1 cellular context compared by ENCODE assay signal in genomic region chr6:13561624-13562267, GRCh38.
TF ChIP-seq lines count a peak whose summit lies in the region.

No MANE protein-coding gene starts in this region.

TF ChIP-seq in HepG2, 621 proteins besides CTCF, POLR2A, EP300 and RAD21 (continued from another document):
- TF ChIP-seq, protein P1, sequence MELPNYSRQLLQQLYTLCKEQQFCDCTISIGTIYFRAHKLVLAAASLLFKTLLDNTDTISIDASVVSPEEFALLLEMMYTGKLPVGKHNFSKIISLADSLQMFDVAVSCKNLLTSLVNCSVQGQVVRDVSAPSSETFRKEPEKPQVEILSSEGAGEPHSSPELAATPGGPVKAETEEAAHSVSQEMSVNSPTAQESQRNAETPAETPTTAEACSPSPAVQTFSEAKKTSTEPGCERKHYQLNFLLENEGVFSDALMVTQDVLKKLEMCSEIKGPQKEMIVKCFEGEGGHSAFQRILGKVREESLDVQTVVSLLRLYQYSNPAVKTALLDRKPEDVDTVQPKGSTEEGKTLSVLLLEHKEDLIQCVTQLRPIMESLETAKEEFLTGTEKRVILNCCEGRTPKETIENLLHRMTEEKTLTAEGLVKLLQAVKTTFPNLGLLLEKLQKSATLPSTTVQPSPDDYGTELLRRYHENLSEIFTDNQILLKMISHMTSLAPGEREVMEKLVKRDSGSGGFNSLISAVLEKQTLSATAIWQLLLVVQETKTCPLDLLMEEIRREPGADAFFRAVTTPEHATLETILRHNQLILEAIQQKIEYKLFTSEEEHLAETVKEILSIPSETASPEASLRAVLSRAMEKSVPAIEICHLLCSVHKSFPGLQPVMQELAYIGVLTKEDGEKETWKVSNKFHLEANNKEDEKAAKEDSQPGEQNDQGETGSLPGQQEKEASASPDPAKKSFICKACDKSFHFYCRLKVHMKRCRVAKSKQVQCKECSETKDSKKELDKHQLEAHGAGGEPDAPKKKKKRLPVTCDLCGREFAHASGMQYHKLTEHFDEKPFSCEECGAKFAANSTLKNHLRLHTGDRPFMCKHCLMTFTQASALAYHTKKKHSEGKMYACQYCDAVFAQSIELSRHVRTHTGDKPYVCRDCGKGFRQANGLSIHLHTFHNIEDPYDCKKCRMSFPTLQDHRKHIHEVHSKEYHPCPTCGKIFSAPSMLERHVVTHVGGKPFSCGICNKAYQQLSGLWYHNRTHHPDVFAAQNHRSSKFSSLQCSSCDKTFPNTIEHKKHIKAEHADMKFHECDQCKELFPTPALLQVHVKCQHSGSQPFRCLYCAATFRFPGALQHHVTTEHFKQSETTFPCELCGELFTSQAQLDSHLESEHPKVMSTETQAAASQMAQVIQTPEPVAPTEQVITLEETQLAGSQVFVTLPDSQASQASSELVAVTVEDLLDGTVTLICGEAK (IDR thresholded peaks at IDR 0.05) = no peak
- TF ChIP-seq, protein P1 (CRISPR knock-in tag; IDR thresholded peaks at IDR 0.05) = no peak
- TF ChIP-seq CREB1 (IDR thresholded peaks at IDR 0.05) (peak; percentile 73; the same call in 1 of the 2 replicates), CREB1 (CRISPR knock-in tag; IDR thresholded peaks at IDR 0.05) (peak; percentile 50; the same call in 1 of the 2 replicates), NR2F1 (CRISPR knock-in tag; IDR thresholded peaks at IDR 0.05) (peak; percentile 88 to 96), GABPB1 (CRISPR knock-in tag; IDR thresholded peaks at IDR 0.05) (peak; percentile 15; the same call in 1 of the 2 replicates), NRL (CRISPR knock-in tag; IDR thresholded peaks at IDR 0.05; ENCODE audit: borderline replicate concordance) (no peak), HDAC2 (CRISPR knock-in tag; IDR thresholded peaks at IDR 0.05) (peak; percentile 33), U2AF1 (optimal IDR thresholded peaks at IDR 0.05; ENCODE audit: low read depth, low read length) (no peak), ZNF646 (CRISPR knock-in tag; IDR thresholded peaks at IDR 0.05) (no peak), SP5 (CRISPR knock-in tag; IDR thresholded peaks at IDR 0.05; ENCODE audit: borderline replicate concordance, low read depth) (no peak), ZSCAN22 (CRISPR knock-in tag; IDR thresholded peaks at IDR 0.05) (no peak), ZNF180 (CRISPR knock-in tag; IDR thresholded peaks at IDR 0.05; ENCODE audit: borderline replicate concordance, low read depth) (no peak), SOX13 (IDR thresholded peaks at IDR 0.05) (no peak), SOX13 (CRISPR knock-in tag; conservative IDR thresholded peaks at IDR 0.05 in 1 of 2, IDR thresholded peaks at IDR 0.05 in 1 of 2) (peak in 1 of 2 experiments; percentile 49; a peak in 2 of 4 replicates), ZMAT3 (CRISPR knock-in tag; conservative IDR thresholded peaks at IDR 0.05) (no peak), AHR (CRISPR knock-in tag; IDR thresholded peaks at IDR 0.05) (no peak), HDAC6 (IDR thresholded peaks at IDR 0.05; ENCODE audit: low read depth, low read length) (no peak), HDAC1 (CRISPR knock-in tag; IDR thresholded peaks at IDR 0.05) (no peak), ZNF331 (CRISPR knock-in tag; IDR thresholded peaks at IDR 0.05) (peak; percentile 49; the same call in 1 of the 2 replicates), MXD4 (CRISPR knock-in tag; IDR thresholded peaks at IDR 0.05) (peak; percentile 44; the same call in 1 of the 2 replicates), KLF11 (CRISPR knock-in tag; IDR thresholded peaks at IDR 0.05) (0 out of 2 replicates have a peak, but pooled peaks have one; percentile 34), TEAD2 (CRISPR knock-in tag; IDR thresholded peaks at IDR 0.05) (no peak), PHF21A (CRISPR knock-in tag; IDR thresholded peaks at IDR 0.05) (peak; percentile 54; the same call in 1 of the 2 replicates), HNF4G (IDR thresholded peaks at IDR 0.05; ENCODE audit: borderline replicate concordance, low read depth, low read length) (peak; percentile 65; the same call in 1 of the 2 replicates), HNF4G (CRISPR knock-in tag; IDR thresholded peaks at IDR 0.05; ENCODE audit: borderline replicate concordance, low read depth) (no peak), KAT2B (IDR thresholded peaks at IDR 0.05; ENCODE audit: borderline replicate concordance, low read depth, low read length) (no peak), CC2D1A (CRISPR knock-in tag; IDR thresholded peaks at IDR 0.05) (no peak), ATF7 (IDR thresholded peaks at IDR 0.05) (peak; percentile 29; the same call in 1 of the 2 replicates), ATF7 (CRISPR knock-in tag; IDR thresholded peaks at IDR 0.05) (no peak), ERF (CRISPR knock-in tag; IDR thresholded peaks at IDR 0.05) (0 out of 2 replicates have a peak, but pooled peaks have one; percentile 39), ZNF556 (CRISPR knock-in tag; IDR thresholded peaks at IDR 0.05; ENCODE audit: borderline replicate concordance) (0 out of 2 replicates have a peak, but pooled peaks have one; percentile 17), ZNF205 (CRISPR knock-in tag; IDR thresholded peaks at IDR 0.05) (0 out of 2 replicates have a peak, but pooled peaks have one; percentile 69), NCOA2 (CRISPR knock-in tag; IDR thresholded peaks at IDR 0.05) (0 out of 2 replicates have a peak, but pooled peaks have one; percentile 30)
- TF ChIP-seq, protein P2, sequence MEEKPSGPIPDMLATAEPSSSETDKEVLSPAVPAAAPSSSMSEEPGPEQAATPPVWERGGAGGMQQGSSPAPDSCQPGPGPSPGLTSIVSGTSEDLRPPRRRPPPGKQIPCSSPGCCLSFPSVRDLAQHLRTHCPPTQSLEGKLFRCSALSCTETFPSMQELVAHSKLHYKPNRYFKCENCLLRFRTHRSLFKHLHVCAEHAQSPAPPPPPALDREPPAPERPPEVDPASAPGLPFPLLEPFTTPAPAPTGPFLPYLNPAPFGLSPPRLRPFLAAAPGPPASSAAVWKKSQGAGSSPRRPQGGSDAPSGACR (CRISPR knock-in tag; IDR thresholded peaks at IDR 0.05) = no peak
- TF ChIP-seq, protein P3, sequence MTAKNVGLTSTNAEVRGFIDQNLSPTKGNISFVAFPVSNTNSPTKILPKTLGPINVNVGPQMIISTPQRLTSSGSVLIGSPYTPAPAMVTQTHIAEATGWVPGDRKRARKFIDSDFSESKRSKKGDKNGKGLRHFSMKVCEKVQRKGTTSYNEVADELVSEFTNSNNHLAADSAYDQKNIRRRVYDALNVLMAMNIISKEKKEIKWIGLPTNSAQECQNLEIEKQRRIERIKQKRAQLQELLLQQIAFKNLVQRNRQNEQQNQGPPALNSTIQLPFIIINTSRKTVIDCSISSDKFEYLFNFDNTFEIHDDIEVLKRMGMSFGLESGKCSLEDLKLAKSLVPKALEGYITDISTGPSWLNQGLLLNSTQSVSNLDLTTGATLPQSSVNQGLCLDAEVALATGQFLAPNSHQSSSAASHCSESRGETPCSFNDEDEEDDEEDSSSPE (CRISPR knock-in tag; IDR thresholded peaks at IDR 0.05) = peak; percentile 50; the same call in 1 of the 2 replicates
- TF ChIP-seq, protein P4, sequence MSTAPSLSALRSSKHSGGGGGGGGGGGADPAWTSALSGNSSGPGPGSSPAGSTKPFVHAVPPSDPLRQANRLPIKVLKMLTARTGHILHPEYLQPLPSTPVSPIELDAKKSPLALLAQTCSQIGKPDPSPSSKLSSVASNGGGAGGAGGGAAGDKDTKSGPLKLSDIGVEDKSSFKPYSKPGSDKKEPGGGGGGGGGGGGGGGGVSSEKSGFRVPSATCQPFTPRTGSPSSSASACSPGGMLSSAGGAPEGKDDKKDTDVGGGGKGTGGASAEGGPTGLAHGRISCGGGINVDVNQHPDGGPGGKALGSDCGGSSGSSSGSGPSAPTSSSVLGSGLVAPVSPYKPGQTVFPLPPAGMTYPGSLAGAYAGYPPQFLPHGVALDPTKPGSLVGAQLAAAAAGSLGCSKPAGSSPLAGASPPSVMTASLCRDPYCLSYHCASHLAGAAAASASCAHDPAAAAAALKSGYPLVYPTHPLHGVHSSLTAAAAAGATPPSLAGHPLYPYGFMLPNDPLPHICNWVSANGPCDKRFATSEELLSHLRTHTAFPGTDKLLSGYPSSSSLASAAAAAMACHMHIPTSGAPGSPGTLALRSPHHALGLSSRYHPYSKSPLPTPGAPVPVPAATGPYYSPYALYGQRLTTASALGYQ (CRISPR knock-in tag; IDR thresholded peaks at IDR 0.05) = no peak
- TF ChIP-seq, protein P5, sequence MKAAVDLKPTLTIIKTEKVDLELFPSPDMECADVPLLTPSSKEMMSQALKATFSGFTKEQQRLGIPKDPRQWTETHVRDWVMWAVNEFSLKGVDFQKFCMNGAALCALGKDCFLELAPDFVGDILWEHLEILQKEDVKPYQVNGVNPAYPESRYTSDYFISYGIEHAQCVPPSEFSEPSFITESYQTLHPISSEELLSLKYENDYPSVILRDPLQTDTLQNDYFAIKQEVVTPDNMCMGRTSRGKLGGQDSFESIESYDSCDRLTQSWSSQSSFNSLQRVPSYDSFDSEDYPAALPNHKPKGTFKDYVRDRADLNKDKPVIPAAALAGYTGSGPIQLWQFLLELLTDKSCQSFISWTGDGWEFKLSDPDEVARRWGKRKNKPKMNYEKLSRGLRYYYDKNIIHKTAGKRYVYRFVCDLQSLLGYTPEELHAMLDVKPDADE (CRISPR knock-in tag; IDR thresholded peaks at IDR 0.05) = no peak
